ENCODE assay signal across 14 cellular contexts in genomic region chr2:55165567-55165966, GRCh38.
A peak's percentile ranks its signal among the peaks of the same experiment; 100 is the strongest.
DNase-seq lines count a peak whose midpoint lies in the region; ATAC-seq and TF ChIP-seq lines count a peak whose summit lies in the region.
"Had no signal": no experiment of that assay in that cellular context is flagged by ENCODE, and none has a peak within 500 bp of the region (broad histone marks: within the 10 kb centered on the region; RNA-seq: fewer than 3 reads in every experiment).

No MANE protein-coding gene starts in this region.

- peak overlapping the region in 2 of 8 donors; percentile 52 to 66 for H3K27ac Mint-ChIP-seq in CD8-positive, alpha-beta memory T cell
- H3K27ac Mint-ChIP-seq in activated CD4-positive, alpha-beta T cell treated with anti-CD3 and anti-CD28 coated beads for 36 hours: no peak overlapping the region
- H3K27ac Mint-ChIP-seq: CD4-positive, alpha-beta T cell had no signal

- H4K8ac ChIP-seq in trophoblast cell (ENCODE audit: low read depth, low read length): no peak overlapping the region

- no peak overlapping the region for H3K4me3 ChIP-seq in SJCRH30
- H3K4me3 ChIP-seq in epithelial cell of esophagus (ENCODE audit: low read length): no peak overlapping the region
- no peak overlapping the region for H3K4me3 ChIP-seq in trophoblast cell (ENCODE audit: low read depth, low read length)
- H3K4me3 ChIP-seq in CD8-positive, alpha-beta memory T cell (ENCODE audit: low read length): no peak overlapping the region

- H3K4me3 Mint-ChIP-seq in CD8-positive, alpha-beta memory T cell: no peak overlapping the region
- no peak overlapping the region for H3K4me3 Mint-ChIP-seq in activated CD4-positive, alpha-beta T cell treated with anti-CD3 and anti-CD28 coated beads for 36 hours
- H3K4me3 Mint-ChIP-seq: activated T-cell treated with anti-CD3 and anti-CD28 coated beads, Interleukin-2, amount 50 U/mL, for 4 hours; CD4-positive, alpha-beta T cell had no signal

- H3K9me3 ChIP-seq in SJCRH30 (replicated peaks) (no peaks in the 10 kb centered on the region), trophoblast cell (ENCODE audit: insufficient read depth, low read depth, low read length) (no peaks in the 10 kb centered on the region)
- no peaks in the 10 kb centered on the region for H3K9me3 ChIP-seq in CD8-positive, alpha-beta memory T cell (ENCODE audit: low read length)

- H3K4me1 ChIP-seq in SJCRH30 (peaks cover 12% of the 10 kb centered on the region), trophoblast cell (ENCODE audit: control insufficient read depth in 1 of 2, insufficient read depth in 2 of 2, low read length in 2 of 2) (no peaks in the 10 kb centered on the region)
- no peaks in the 10 kb centered on the region for H3K4me1 ChIP-seq in CD8-positive, alpha-beta memory T cell (ENCODE audit: insufficient read depth, low read length)

- H4K12ac ChIP-seq in trophoblast cell (ENCODE audit: low read depth, low read length): no peak overlapping the region

- POLR2A ChIA-PET in CD8-positive, alpha-beta memory T cell (lab: Charles Lee): no interaction called here
- POLR2A ChIA-PET in activated CD4-positive, alpha-beta T cell treated with anti-CD3 and anti-CD28 coated beads for 36 hours (lab: Charles Lee): no interaction called here

- no peak overlapping the region for H3K4ac ChIP-seq in trophoblast cell (ENCODE audit: low read depth, low read length)

- H3K27ac ChIP-seq in SJCRH30 (no peak overlapping the region), trophoblast cell (ENCODE audit: low read depth, low read length) (no peak overlapping the region)
- H3K27ac ChIP-seq in CD8-positive, alpha-beta memory T cell (ENCODE audit: low read depth, low read length): no peak overlapping the region

- no peak overlapping the region for H3K14ac ChIP-seq in trophoblast cell (ENCODE audit: low read length)

- no peak overlapping the region for H2BK12ac ChIP-seq in trophoblast cell (ENCODE audit: low read length)

- no peak for ATAC-seq in activated CD4-positive, alpha-beta T cell treated with anti-CD3 and anti-CD28 coated beads for 36 hours
- ATAC-seq: activated T-cell treated with anti-CD3 and anti-CD28 coated beads, Interleukin-2, amount 50 U/mL, for 4 hours; Right ventricle myocardium inferior; sciatic nerve had no signal

- H3K4me2 ChIP-seq in trophoblast cell (ENCODE audit: low read length): no peak overlapping the region

- no peaks in the 10 kb centered on the region for H3K27me3 Mint-ChIP-seq in CD8-positive, alpha-beta memory T cell
- no peaks in the 10 kb centered on the region for H3K27me3 Mint-ChIP-seq in activated CD4-positive, alpha-beta T cell treated with anti-CD3 and anti-CD28 coated beads for 36 hours
- H3K27me3 Mint-ChIP-seq: CD4-positive, alpha-beta T cell had no signal

- no peaks in the 10 kb centered on the region for H3K36me3 ChIP-seq in SJCRH30
- no peaks in the 10 kb centered on the region for H3K36me3 ChIP-seq in trophoblast cell (ENCODE audit: control insufficient read depth in 1 of 2, insufficient read depth in 2 of 2, low read length in 2 of 2)
- H3K36me3 ChIP-seq in CD8-positive, alpha-beta memory T cell (ENCODE audit: insufficient read depth, low read length): no peaks in the 10 kb centered on the region

- DNase-seq in ELR (ENCODE audit: low read depth) (peak; percentile 79), SJCRH30 (peak; percentile 56 to 58), epithelial cell of esophagus (ENCODE audit: low read depth) (peak; percentile 10), trophoblast cell (peak; percentile 41 to 53), NCI-H1417 (lab: John Stamatoyannopoulos, UW) (no peak)
- no peak for DNase-seq in CD8-positive, alpha-beta memory T cell
- DNase-seq in central memory CD4-positive, alpha-beta T cell: no peak
- no peak for DNase-seq in activated CD4-positive, alpha-beta T cell treated with anti-CD3 and anti-CD28 coated beads for 36 hours
- DNase-seq: activated T-cell treated with anti-CD3 and anti-CD28 coated beads, Interleukin-2, amount 50 U/mL, for 4 hours; CD4-positive, alpha-beta T cell; glutamatergic neuron; KBM-7 had no signal

- H2BK5ac ChIP-seq in trophoblast cell (ENCODE audit: low read depth, low read length, poor library complexity): no peak overlapping the region

- intact Hi-C loops in activated CD4-positive, alpha-beta T cell treated with anti-CD3 and anti-CD28 coated beads for 36 hours (cut with DNase I, micrococcal nuclease): loop anchor here (5.0 kb wide), 2 partner anchors 328 to 1058 kb away; no protein-coding TSS in a partner anchor

- peak overlapping the region; percentile 0 for H4K91ac ChIP-seq in trophoblast cell (ENCODE audit: low read depth, low read length)

- WGBS in trophoblast cell (ENCODE audit: extremely low coverage, insufficient coverage, insufficient read length): no CpG with 5 or more reads among the region's 4 CpGs

- H3K23ac ChIP-seq in trophoblast cell (ENCODE audit: low read length): no peak overlapping the region

- peaks cover 0 to 5% (median 0%) of the 10 kb centered on the region in 3 donors for H3K4me1 Mint-ChIP-seq in CD8-positive, alpha-beta memory T cell
- no peaks in the 10 kb centered on the region for H3K4me1 Mint-ChIP-seq in activated CD4-positive, alpha-beta T cell treated with anti-CD3 and anti-CD28 coated beads for 36 hours

- CTCF ChIA-PET in CD8-positive, alpha-beta memory T cell (lab: Charles Lee): interaction anchor here (0.7 to 2.3 kb wide), 5 partner anchors 8 to 266 kb away, joined by 3 to 10 read pairs (median 3); partner anchors contain the start of gene RTN4
- CTCF ChIA-PET in activated CD4-positive, alpha-beta T cell treated with anti-CD3 and anti-CD28 coated beads for 36 hours (lab: Charles Lee): no interaction called here

- H2AK5ac ChIP-seq in trophoblast cell (ENCODE audit: low read length): no peak overlapping the region

- no peaks in the 10 kb centered on the region for H3K36me3 Mint-ChIP-seq in CD8-positive, alpha-beta memory T cell
- H3K36me3 Mint-ChIP-seq in activated CD4-positive, alpha-beta T cell treated with anti-CD3 and anti-CD28 coated beads for 36 hours (ENCODE audit: low read depth): no peaks in the 10 kb centered on the region

- no peaks in the 10 kb centered on the region for H3K79me2 ChIP-seq in trophoblast cell (ENCODE audit: control insufficient read depth, insufficient read depth, low read length, poor library complexity)

- no peaks in the 10 kb centered on the region for H3K9me3 Mint-ChIP-seq in CD8-positive, alpha-beta memory T cell
- no peaks in the 10 kb centered on the region for H3K9me3 Mint-ChIP-seq in activated CD4-positive, alpha-beta T cell treated with anti-CD3 and anti-CD28 coated beads for 36 hours (ENCODE audit: low read depth)
- H3K9me3 Mint-ChIP-seq: activated T-cell treated with anti-CD3 and anti-CD28 coated beads, Interleukin-2, amount 50 U/mL, for 4 hours; CD4-positive, alpha-beta T cell had no signal

- no peak overlapping the region for H3K9ac ChIP-seq in trophoblast cell (ENCODE audit: low read length)

- no peaks in the 10 kb centered on the region for H3K27me3 ChIP-seq in SJCRH30
- H3K27me3 ChIP-seq in trophoblast cell (ENCODE audit: insufficient read depth, low read length): no peaks in the 10 kb centered on the region
- no peaks in the 10 kb centered on the region for H3K27me3 ChIP-seq in CD8-positive, alpha-beta memory T cell (ENCODE audit: insufficient read depth, low read length, poor library complexity, severe bottlenecking)

- no peak overlapping the region for H3K18ac ChIP-seq in trophoblast cell (ENCODE audit: low read length)

- no peak overlapping the region for H2BK120ac ChIP-seq in trophoblast cell (ENCODE audit: insufficient read depth, low read length, poor library complexity)

- TF ChIP-seq CTCF in epithelial cell of esophagus (IDR thresholded peaks at IDR 0.05; ENCODE audit: insufficient read depth, low read depth, low read length, missing control alignments): no peak

- H3K79me1 ChIP-seq in trophoblast cell (ENCODE audit: low read length): no peaks in the 10 kb centered on the region

- no peak overlapping the region for H2AFZ ChIP-seq in trophoblast cell (ENCODE audit: insufficient read depth, low read length, poor library complexity)

Comparison
In these comparisons a context has a peak if more than half of its experiments do, and no peak if none do; other contexts are left out.
1. DNase-seq: peak in ELR (single experiment), SJCRH30 (2 of 2), epithelial cell of esophagus (single experiment) and trophoblast cell (2 of 2); none in NCI-H1417 (0 of 3), CD8-positive, alpha-beta memory T cell (0 of 5), central memory CD4-positive, alpha-beta T cell (single experiment) and activated CD4-positive, alpha-beta T cell treated with anti-CD3 and anti-CD28 coated beads for 36 hours (single experiment).